21 cellular contexts compared by ENCODE assay signal in genomic region chr6:157711060-157711459, GRCh38.
DNase-seq lines count a peak whose midpoint lies in the region; FAIRE-seq and TF ChIP-seq lines count a peak whose summit lies in the region.
"Had no signal": no experiment of that assay in that cellular context is flagged by ENCODE, and none has a peak within 500 bp of the region (broad histone marks: within the 10 kb centered on the region; RNA-seq: fewer than 3 reads in every experiment).

No MANE protein-coding gene starts in this region.

- H3K4me1 ChIP-seq in H1 (replicated peaks in 1 of 4; ENCODE audit: control insufficient read depth in 3 of 4, insufficient read depth in 4 of 4, low read length in 3 of 4) (peaks cover 5 to 17% (median 11%) of the 10 kb centered on the region in 4 experiments; a peak in 5 of 7 replicates), SJCRH30 (peaks cover 38% of the 10 kb centered on the region)
- H3K4me1 ChIP-seq: BLaER1 had no signal

- H3K4me3 ChIP-seq in H1 (ENCODE audit: extremely low read depth in 1 of 4, insufficient read depth in 2 of 4, low read depth in 3 of 4, low read length in 4 of 4) (no peak overlapping the region), SJCRH30 (no peak overlapping the region)
- H3K4me3 ChIP-seq: BLaER1 had no signal

- H3K4ac ChIP-seq in H1 (replicated peaks; ENCODE audit: insufficient read length, low read depth, low read length), result peak overlapping the region; percentile 85

- H3K27me3 ChIP-seq in H1 (replicated peaks in 1 of 4; ENCODE audit: control insufficient read depth in 3 of 4, extremely low read depth in 1 of 4, insufficient read depth in 3 of 4, low read length in 3 of 4) (peaks cover 0 to 2% (median 0%) of the 10 kb centered on the region in 4 experiments; a peak in 1 of 7 replicates), SJCRH30 (no peaks in the 10 kb centered on the region)
- H3K27me3 ChIP-seq: BLaER1 had no signal

- H3K36me3 Mint-ChIP-seq in activated T-cell treated with anti-CD3 and anti-CD28 coated beads, Interleukin-2, amount 50 U/mL, for 24 hours (ENCODE audit: low read depth), result no peaks in the 10 kb centered on the region
- H3K36me3 Mint-ChIP-seq: CD4-positive, alpha-beta memory T cell had no signal

- H3K27ac Mint-ChIP-seq in activated T-cell treated with anti-CD3 and anti-CD28 coated beads, Interleukin-2, amount 50 U/mL, for 24 hours, result no peak overlapping the region
- H3K27ac Mint-ChIP-seq: CD4-positive, alpha-beta memory T cell; HFFc6 had no signal

- peak overlapping the region; percentile 83; the same call in 1 of the 2 replicates for H2BK5ac ChIP-seq in H1 (ENCODE audit: low read depth, low read length)

- H3K27ac ChIP-seq in H1 (ENCODE audit: low read depth, low read length) (0 out of 2 replicates have a peak overlapping the region, but pooled peaks have one; percentile 38), caudate nucleus (ENCODE audit: low read depth, low read length) (no peak overlapping the region), SJCRH30 (no peak overlapping the region)
- H3K27ac ChIP-seq: BLaER1 had no signal

- H3K14ac ChIP-seq in H1 (ENCODE audit: insufficient read length), result no peak overlapping the region

- no peaks in the 10 kb centered on the region for H3K79me1 ChIP-seq in H1 (ENCODE audit: low read depth, low read length)

- H2BK120ac ChIP-seq in H1 (replicated peaks; ENCODE audit: low read depth, low read length), result peak overlapping the region; percentile 72

- no peak overlapping the region for H2AFZ ChIP-seq in H1 (ENCODE audit: low read length)

- H4K91ac ChIP-seq in H1 (replicated peaks; ENCODE audit: insufficient read length, low read length), result peak overlapping the region; percentile 90

- no peak overlapping the region for H3K23ac ChIP-seq in H1 (ENCODE audit: insufficient read length)

- H2BK20ac ChIP-seq in H1 (ENCODE audit: low read length), result peak overlapping the region; percentile 90; the same call in 1 of the 2 replicates

- TF ChIP-seq POLR2A in H1 (IDR thresholded peaks at IDR 0.05; ENCODE audit: control extremely low read depth in 1 of 2, low read depth in 2 of 2, low read length in 2 of 2), result no peak

- no peaks in the 10 kb centered on the region for H3K79me2 ChIP-seq in H1 (ENCODE audit: control insufficient read depth in 1 of 2, insufficient read depth in 2 of 2, low read length in 2 of 2)

- H4K5ac ChIP-seq in H1 (ENCODE audit: insufficient read length, low read depth, low read length), result no peak overlapping the region

- H3K9me3 ChIP-seq in H1 (ENCODE audit: insufficient read depth in 2 of 2, low read depth in 1 of 2, low read length in 1 of 2) (no peaks in the 10 kb centered on the region), SJCRH30 (replicated peaks) (0 out of 2 replicates have a peak, but pooled peaks cover 3% of the 10 kb centered on the region)
- H3K9me3 ChIP-seq: BLaER1 had no signal

- WGBS in H1 (ENCODE audit: extremely low coverage in 1 of 2, insufficient coverage in 1 of 2, insufficient read length in 1 of 2, insufficient replicate concordance in 2 of 2, low coverage in 1 of 2, low lambda C conversion rate in 2 of 2, missing lambda C conversion rate in 1 of 2), 2 experiments, result 91% methylated on average over 8 of the region's 8 CpGs; no CpG with 5 or more reads in 1 of the 2 experiments

- POLR2A ChIA-PET in H1 (lab: Charles Lee; ENCODE audit: partially characterized antibody), result no interaction called here

- peak overlapping the region; percentile 40; the same call in 1 of the 2 replicates for H3K18ac ChIP-seq in H1 (ENCODE audit: extremely low read depth, low read length)

- no peak for FAIRE-seq in H1 (lab: Jason Lieb, UNC)

- H3K4me2 ChIP-seq in H1 (ENCODE audit: insufficient read depth in 1 of 2, low read depth in 2 of 2, low read length in 2 of 2), result no peak overlapping the region
- H3K4me2 ChIP-seq: BLaER1 had no signal

- H3K9ac ChIP-seq in H1 (replicated peaks in 1 of 4; ENCODE audit: extremely low read depth in 1 of 4, low read depth in 3 of 4, low read length in 3 of 4), result no peak overlapping the region; a peak in 1 of 7 replicates
- H3K9ac ChIP-seq: BLaER1 had no signal

- H3K4me3 Mint-ChIP-seq in activated T-cell treated with anti-CD3 and anti-CD28 coated beads, Interleukin-2, amount 50 U/mL, for 24 hours, result no peak overlapping the region
- H3K4me3 Mint-ChIP-seq: CD4-positive, alpha-beta memory T cell; HFFc6 had no signal

- no peak for TF ChIP-seq CTCF in H1 (IDR thresholded peaks at IDR 0.05; ENCODE audit: control extremely low read depth in 1 of 3, insufficient read depth in 1 of 3, low read depth in 1 of 3, low read length in 3 of 3)

- no peak for TF ChIP-seq EP300 in H1 (IDR thresholded peaks at IDR 0.05; ENCODE audit: borderline replicate concordance in 1 of 2, low read depth in 2 of 2, low read length in 2 of 2)

- no peak overlapping the region; the same call in 1 of the 2 replicates for H4K8ac ChIP-seq in H1 (ENCODE audit: extremely low read depth, insufficient read depth, low read length)

- H3K4me1 Mint-ChIP-seq in activated T-cell treated with anti-CD3 and anti-CD28 coated beads, Interleukin-2, amount 50 U/mL, for 24 hours (ENCODE audit: low read depth), result peaks cover 3% of the 10 kb centered on the region
- H3K4me1 Mint-ChIP-seq: CD4-positive, alpha-beta memory T cell had no signal

- H3K56ac ChIP-seq in H1 (replicated peaks; ENCODE audit: insufficient read length, low read depth, low read length), result no peak overlapping the region

- no peaks in the 10 kb centered on the region for H3K36me3 ChIP-seq in H1 (ENCODE audit: control insufficient read depth in 2 of 4, insufficient read depth in 4 of 4, low read length in 3 of 4)
- H3K36me3 ChIP-seq in SJCRH30, result no peaks in the 10 kb centered on the region
- H3K36me3 ChIP-seq: BLaER1 had no signal

- no peaks in the 10 kb centered on the region for H3K9me3 Mint-ChIP-seq in activated T-cell treated with anti-CD3 and anti-CD28 coated beads, Interleukin-2, amount 50 U/mL, for 24 hours
- H3K9me3 Mint-ChIP-seq: CD4-positive, alpha-beta memory T cell; HFFc6 had no signal

- peaks cover 2% of the 10 kb centered on the region for H3K27me3 Mint-ChIP-seq in activated T-cell treated with anti-CD3 and anti-CD28 coated beads, Interleukin-2, amount 50 U/mL, for 24 hours
- H3K27me3 Mint-ChIP-seq: CD4-positive, alpha-beta memory T cell had no signal

- H2BK15ac ChIP-seq in H1 (ENCODE audit: low read length), result no peak overlapping the region

- peak; percentile 30 for DNase-seq in activated T-cell treated with anti-CD3 and anti-CD28 coated beads, Interleukin-2, amount 50 U/mL, for 24 hours
- no peak for DNase-seq in activated T-cell treated with anti-CD3 and anti-CD28 coated beads, Interleukin-2, amount 50 U/mL, for 1 hour
- DNase-seq in ELF-1 (ENCODE audit: low read depth, low spot score) (peak; percentile 12), RPMI7951 (ENCODE audit: low read depth) (peak; percentile 32), H1 (ENCODE audit: low read depth in 1 of 2, low spot score in 2 of 2) (no peak), caudate nucleus (lab: John Stamatoyannopoulos, UW) (no peak), SJCRH30 (no peak), NCI-H748 treated with DMSO at 0.1 percent for 48 hours (lab: John Stamatoyannopoulos, UW) (no peak)
- DNase-seq: Calu3; CD4-positive, alpha-beta memory T cell; DMS53; H7; KG1; NCI-H1417 treated with DMSO at 0.1 percent for 48 hours; NCI-H187 treated with DMSO at 0.1 percent for 48 hours; NCI-H226; NCI-H524; RPMI8226; SHP77 treated with DMSO at 0.1 percent for 48 hours had no signal

- peak overlapping the region; percentile 97; the same call in 1 of the 2 replicates for H2BK12ac ChIP-seq in H1 (ENCODE audit: low read depth, low read length)

- H4K20me1 ChIP-seq in H1 (replicated peaks in 1 of 2; ENCODE audit: control insufficient read depth in 1 of 2, insufficient read depth in 2 of 2, low read length in 2 of 2), result no peaks in the 10 kb centered on the region
- H4K20me1 ChIP-seq: BLaER1 had no signal

- H2AK5ac ChIP-seq in H1 (ENCODE audit: low read depth, low read length), result peak overlapping the region; percentile 75; the same call in 1 of the 2 replicates

- CTCF ChIA-PET in H1 (lab: Charles Lee; ENCODE audit: partially characterized antibody), result interaction anchor here (1.2 to 2.8 kb wide), 7 partner anchors 13 to 163 kb away, joined by 3 to 15 read pairs (median 4); no protein-coding TSS in a partner anchor

- no peak for TF ChIP-seq RAD21 in H1 (IDR thresholded peaks at IDR 0.05 in 1 of 2, conservative IDR thresholded peaks at IDR 0.05 in 1 of 2; ENCODE audit: low read depth in 2 of 2, low read length in 2 of 2)

- H3K23me2 ChIP-seq in H1 (ENCODE audit: low read depth, low read length), result no peaks in the 10 kb centered on the region; the same call in 1 of the 2 replicates

TF ChIP-seq in H1, 55 proteins besides CTCF, POLR2A, EP300 and RAD21:
- TF ChIP-seq MAX (IDR thresholded peaks at IDR 0.05) (peak; percentile 46; the same call in 1 of the 2 replicates), SRF (IDR thresholded peaks at IDR 0.05; ENCODE audit: low read depth, low read length) (no peak)
- TF ChIP-seq, protein P1, sequence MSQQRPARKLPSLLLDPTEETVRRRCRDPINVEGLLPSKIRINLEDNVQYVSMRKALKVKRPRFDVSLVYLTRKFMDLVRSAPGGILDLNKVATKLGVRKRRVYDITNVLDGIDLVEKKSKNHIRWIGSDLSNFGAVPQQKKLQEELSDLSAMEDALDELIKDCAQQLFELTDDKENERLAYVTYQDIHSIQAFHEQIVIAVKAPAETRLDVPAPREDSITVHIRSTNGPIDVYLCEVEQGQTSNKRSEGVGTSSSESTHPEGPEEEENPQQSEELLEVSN (IDR thresholded peaks at IDR 0.05), result 0 out of 2 replicates have a peak, but pooled peaks have one; percentile 22

Comparison
In these comparisons a context has a peak if more than half of its experiments do, and no peak if none do; other contexts are left out.
1. DNase-seq: peak in activated T-cell treated with anti-CD3 and anti-CD28 coated beads, Interleukin-2, amount 50 U/mL, for 24 hours (single experiment), ELF-1 (single experiment) and RPMI7951 (single experiment); none in activated T-cell treated with anti-CD3 and anti-CD28 coated beads, Interleukin-2, amount 50 U/mL, for 1 hour (single experiment), H1 (0 of 2), caudate nucleus (0 of 61), SJCRH30 (0 of 2) and NCI-H748 treated with DMSO at 0.1 percent for 48 hours (single experiment).